In the genomic region with DNA sequence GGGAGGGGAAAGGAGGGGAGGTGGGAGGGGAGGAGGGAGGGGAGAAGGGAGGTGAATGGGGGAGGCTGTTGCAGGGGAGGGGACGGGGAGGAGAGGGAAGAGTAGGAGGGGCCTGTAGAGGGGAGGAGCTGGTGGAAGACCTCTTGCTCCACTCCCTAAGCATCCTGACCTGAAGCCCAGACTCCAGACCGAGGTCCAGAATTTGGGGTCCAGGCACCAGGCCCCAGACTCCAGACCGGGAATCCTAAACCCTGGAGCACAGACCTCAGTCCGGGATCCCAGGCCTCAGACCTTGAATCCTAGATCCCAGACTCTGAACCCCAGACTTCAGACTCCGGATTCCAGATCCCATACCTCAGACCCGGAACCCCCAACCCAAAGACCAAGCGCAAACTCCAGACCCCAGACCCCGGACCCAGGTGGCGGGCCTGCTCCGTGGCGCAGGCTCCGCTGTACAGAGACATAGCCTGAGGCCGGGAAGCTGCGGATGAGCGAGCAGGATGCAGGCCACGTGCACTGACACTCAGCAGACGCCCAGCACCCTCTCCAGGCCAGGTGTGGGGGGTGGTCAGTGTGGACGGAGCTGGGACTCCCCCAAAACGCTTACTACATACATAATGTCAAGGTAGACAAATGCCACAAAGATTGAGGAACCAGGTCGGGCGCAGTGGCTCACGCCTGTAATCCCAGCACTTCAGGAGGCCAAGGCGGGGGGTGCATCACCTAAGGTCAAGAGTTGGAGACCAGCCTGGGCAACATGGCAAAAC, we compare ENCODE assay signal across 8 cellular contexts. TPM values are rescaled to one million over a fixed set of nuclear protein-coding genes. Genes with fewer than 3 reads are reported as not detected.
DNase-seq lines count a peak whose midpoint lies in the region; ATAC-seq and TF ChIP-seq lines count a peak whose summit lies in the region.

No MANE protein-coding gene starts in this region.

- BruUV-seq in Panc1 (replicated peaks; lab: Mats Ljungman, UMichigan), result no TSS peak

- H3K36me3 Mint-ChIP-seq in IgD-negative memory B cell, result peaks cover 3% of the 10 kb centered on the region
- H3K36me3 Mint-ChIP-seq in activated naive CD8-positive, alpha-beta T cell treated with anti-CD3 and anti-CD28 coated beads for 36 hours, result peaks cover 9% of the 10 kb centered on the region
- no peaks in the 10 kb centered on the region for H3K36me3 Mint-ChIP-seq in glutamatergic neuron (ENCODE audit: unreplicated experiment)

- TF ChIP-seq CTCF in Panc1 (IDR thresholded peaks at IDR 0.05) (no peak), glutamatergic neuron (IDR thresholded peaks at IDR 0.05; ENCODE audit: partially characterized antibody, unreplicated experiment) (no peak), ovary (IDR thresholded peaks at IDR 0.05) (no peak)

- H3K4me3 Mint-ChIP-seq in IgD-negative memory B cell, result peak overlapping the region; percentile 51 to 82 (median 72)
- peak overlapping the region; percentile 70 for H3K4me3 Mint-ChIP-seq in activated naive CD8-positive, alpha-beta T cell treated with anti-CD3 and anti-CD28 coated beads for 36 hours
- peak overlapping the region; percentile 73 for H3K4me3 Mint-ChIP-seq in glutamatergic neuron (ENCODE audit: unreplicated experiment)

- H3K27ac ChIP-seq in Panc1 (ENCODE audit: low read length) (peak overlapping the region; percentile 67), ovary (peak overlapping the region; percentile 60 to 79)

- in situ Hi-C loops in Panc1 (cut with HindIII; ENCODE audit: low pct_unique_long_range_greater_than_20kb, low sequenced_read_pairs), result no loop called here

- POLR2A ChIA-PET in Panc1 (lab: Charles Lee), result interaction anchor here (0.5 kb wide), 1 partner anchor 70 kb away, joined by 7 read pairs; no protein-coding TSS in a partner anchor

- no peak for TF ChIP-seq POLR2A in ovary (IDR thresholded peaks at IDR 0.05)

- CTCF ChIA-PET in Panc1 (lab: Charles Lee), result interaction anchor here (0.6 to 0.9 kb wide), 4 partner anchors 46 to 399 kb away, joined by 3 to 9 read pairs (median 3); no protein-coding TSS in a partner anchor

- no peaks in the 10 kb centered on the region for H3K9me3 Mint-ChIP-seq in IgD-negative memory B cell
- H3K9me3 Mint-ChIP-seq in activated naive CD8-positive, alpha-beta T cell treated with anti-CD3 and anti-CD28 coated beads for 36 hours, result no peaks in the 10 kb centered on the region
- peaks cover 2% of the 10 kb centered on the region for H3K9me3 Mint-ChIP-seq in glutamatergic neuron (ENCODE audit: unreplicated experiment)

- peak; percentile 80 for ATAC-seq in Panc1

- peak overlapping the region in 2 of 3 donors; percentile 81 to 90 for H3K27ac Mint-ChIP-seq in IgD-negative memory B cell
- H3K27ac Mint-ChIP-seq in activated naive CD8-positive, alpha-beta T cell treated with anti-CD3 and anti-CD28 coated beads for 36 hours, result no peak overlapping the region
- H3K27ac Mint-ChIP-seq in glutamatergic neuron (ENCODE audit: unreplicated experiment), result no peak overlapping the region

- H3K4me3 ChIP-seq in Panc1 (ENCODE audit: low read depth in 2 of 2, low read length in 2 of 2) (no peak overlapping the region; a peak in 2 of 4 replicates), ovary (peak overlapping the region; percentile 21)

- H3K27me3 Mint-ChIP-seq in IgD-negative memory B cell (no peaks in the 10 kb centered on the region), glutamatergic neuron (ENCODE audit: unreplicated experiment) (peaks cover 2% of the 10 kb centered on the region)
- H3K27me3 Mint-ChIP-seq in activated naive CD8-positive, alpha-beta T cell treated with anti-CD3 and anti-CD28 coated beads for 36 hours, result no peaks in the 10 kb centered on the region

- intact Hi-C loops in Panc1 (cut with micrococcal nuclease; ENCODE audit: unreplicated experiment) (no loop called here), ovary (cut with DNase I) (loop anchor here in 3 of 4 donors (5.0 kb wide), 3 partner anchors 41 to 256 kb away; no protein-coding TSS in a partner anchor)

- no peak for TF ChIP-seq EP300 in ovary (IDR thresholded peaks at IDR 0.05)

- H3K4me1 ChIP-seq in Panc1 (ENCODE audit: control insufficient read depth, insufficient read depth, low read length) (no peaks in the 10 kb centered on the region), ovary (ENCODE audit: insufficient read depth) (peaks cover 8% of the 10 kb centered on the region)

- DNase-seq in D341Med (ENCODE audit: low spot score) (peak; percentile 79), Panc1 (ENCODE audit: low read depth, low spot score) (no peak), glutamatergic neuron (peak; percentile 49), ovary (peak; percentile 81 to 92 (median 88)), GOT3 (lab: John Stamatoyannopoulos, UW) (no peak), NCI-H1930 (lab: John Stamatoyannopoulos, UW) (no peak)
- peak; percentile 39 for DNase-seq in activated naive CD8-positive, alpha-beta T cell treated with anti-CD3 and anti-CD28 coated beads for 36 hours

- H3K27me3 ChIP-seq in Panc1 (ENCODE audit: control insufficient read depth, insufficient read depth, low read length) (no peaks in the 10 kb centered on the region), ovary (no peaks in the 10 kb centered on the region)

- H3K36me3 ChIP-seq in Panc1 (ENCODE audit: control insufficient read depth, insufficient read depth, low read length) (peaks cover 3% of the 10 kb centered on the region; the same call in 1 of the 2 replicates), ovary (no peaks in the 10 kb centered on the region)

- H3K4me1 Mint-ChIP-seq in IgD-negative memory B cell, result peaks cover 5 to 13% (median 5%) of the 10 kb centered on the region in 3 donors
- H3K4me1 Mint-ChIP-seq in activated naive CD8-positive, alpha-beta T cell treated with anti-CD3 and anti-CD28 coated beads for 36 hours, result peaks cover 7% of the 10 kb centered on the region
- H3K4me1 Mint-ChIP-seq in glutamatergic neuron (ENCODE audit: low read depth, unreplicated experiment), result no peaks in the 10 kb centered on the region

- WGBS in ovary, 3 donors, result 48 to 66% (median 58%) methylated on average over 23 of the region's 23 CpGs

- H3K9me3 ChIP-seq in Panc1 (ENCODE audit: control insufficient read depth, insufficient read depth, low read depth, low read length) (no peaks in the 10 kb centered on the region), ovary (no peaks in the 10 kb centered on the region)

RNA-seq across cellular contexts. Expression of a gene that starts 0.7 kb away (rescaled TPM):
- polyA plus RNA-seq in IgD-negative memory B cell, result 8.2 TPM
- 59.6 TPM for total RNA-seq in Panc1 (2021; ENCODE audit: unreplicated experiment)
- 178 TPM for polyA plus RNA-seq in Panc1 (2012; ENCODE audit: insufficient read length)
- total RNA-seq in activated naive CD8-positive, alpha-beta T cell treated with anti-CD3 and anti-CD28 coated beads for 36 hours, result 10 to 100 TPM; 22.1 to 26.2 TPM
- total RNA-seq in glutamatergic neuron (ENCODE audit: unreplicated experiment), result 70.4 TPM
- 100 to 1,000 TPM in 1 of 7 donors, 10 to 100 TPM in 6; 47.8 to 131 (median 90.2) TPM for total RNA-seq in ovary
- polyA plus RNA-seq in ovary, result 10 to 100 TPM; 14.4 to 65.7 TPM

RNA-seq across cellular contexts. Expression of a gene that starts 34.8 kb away (rescaled TPM):
- polyA plus RNA-seq in IgD-negative memory B cell, result 83.9 TPM
- 240 TPM for total RNA-seq in Panc1 (2021; ENCODE audit: unreplicated experiment)
- polyA plus RNA-seq in Panc1 (2012; ENCODE audit: insufficient read length), result 278 TPM
- 100 to 1,000 TPM; 230 to 232 TPM for total RNA-seq in activated naive CD8-positive, alpha-beta T cell treated with anti-CD3 and anti-CD28 coated beads for 36 hours
- total RNA-seq in glutamatergic neuron (ENCODE audit: unreplicated experiment), result 149 TPM
- 100 to 1,000 TPM in 5 of 7 donors, 10 to 100 TPM in 2; 58.3 to 186 (median 122) TPM for total RNA-seq in ovary
- 10 to 100 TPM; 22.1 to 69.5 TPM for polyA plus RNA-seq in ovary

Comparison
In these comparisons a context has a peak if more than half of its experiments do, and no peak if none do; other contexts are left out.
1. DNase-seq: peak in D341Med (single experiment), activated naive CD8-positive, alpha-beta T cell treated with anti-CD3 and anti-CD28 coated beads for 36 hours (single experiment), glutamatergic neuron (single experiment) and ovary (5 of 5); none in Panc1 (single experiment), GOT3 (single experiment) and NCI-H1930 (0 of 2).
2. H3K27ac Mint-ChIP-seq: peak in IgD-negative memory B cell (2 of 3); none in activated naive CD8-positive, alpha-beta T cell treated with anti-CD3 and anti-CD28 coated beads for 36 hours (single experiment) and glutamatergic neuron (single experiment).
3. Peak in every context shown above with its lines, with median percentiles within 50 percentile points of each other: H3K4me3 Mint-ChIP-seq.